ENCODE assay signal across 1 cellular context in genomic region chr1:9069324-9070100, GRCh38.
TF ChIP-seq lines count a peak whose summit lies in the region.

A gene with protein sequence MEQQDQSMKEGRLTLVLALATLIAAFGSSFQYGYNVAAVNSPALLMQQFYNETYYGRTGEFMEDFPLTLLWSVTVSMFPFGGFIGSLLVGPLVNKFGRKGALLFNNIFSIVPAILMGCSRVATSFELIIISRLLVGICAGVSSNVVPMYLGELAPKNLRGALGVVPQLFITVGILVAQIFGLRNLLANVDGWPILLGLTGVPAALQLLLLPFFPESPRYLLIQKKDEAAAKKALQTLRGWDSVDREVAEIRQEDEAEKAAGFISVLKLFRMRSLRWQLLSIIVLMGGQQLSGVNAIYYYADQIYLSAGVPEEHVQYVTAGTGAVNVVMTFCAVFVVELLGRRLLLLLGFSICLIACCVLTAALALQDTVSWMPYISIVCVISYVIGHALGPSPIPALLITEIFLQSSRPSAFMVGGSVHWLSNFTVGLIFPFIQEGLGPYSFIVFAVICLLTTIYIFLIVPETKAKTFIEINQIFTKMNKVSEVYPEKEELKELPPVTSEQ (minus strand): TSS chr1:9069635. CDS start chr1:9069536, 99 bp downstream.

TF ChIP-seq in HEK293, 187 proteins besides CTCF, POLR2A, EP300 and RAD21 (continued from another document):
- TF ChIP-seq PATZ1 (tag by site-specific recombination; IDR thresholded peaks at IDR 0.05) (no peak), ZIC2 (tag by site-specific recombination; IDR thresholded peaks at IDR 0.05) (peak; percentile 87), ZNF433 (tag by site-specific recombination; IDR thresholded peaks at IDR 0.05; ENCODE audit: low read depth) (no peak), ZNF768 (tag by site-specific recombination; IDR thresholded peaks at IDR 0.05) (no peak), BCL11A (tag by site-specific recombination; IDR thresholded peaks at IDR 0.05; ENCODE audit: low read depth) (no peak)
- TF ChIP-seq, protein P1, sequence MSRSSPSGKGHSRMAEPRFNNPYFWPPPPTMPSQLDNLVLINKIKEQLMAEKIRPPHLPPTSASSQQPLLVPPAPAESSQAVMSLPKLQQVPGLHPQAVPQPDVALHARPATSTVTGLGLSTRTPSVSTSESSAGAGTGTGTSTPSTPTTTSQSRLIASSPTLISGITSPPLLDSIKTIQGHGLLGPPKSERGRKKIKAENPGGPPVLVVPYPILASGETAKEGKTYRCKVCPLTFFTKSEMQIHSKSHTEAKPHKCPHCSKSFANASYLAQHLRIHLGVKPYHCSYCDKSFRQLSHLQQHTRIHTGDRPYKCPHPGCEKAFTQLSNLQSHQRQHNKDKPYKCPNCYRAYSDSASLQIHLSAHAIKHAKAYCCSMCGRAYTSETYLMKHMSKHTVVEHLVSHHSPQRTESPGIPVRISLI (tag by site-specific recombination; IDR thresholded peaks at IDR 0.05) = 0 out of 2 replicates have a peak, but pooled peaks have one; percentile 62
